ENCODE assay signal across 3 cellular contexts in the genomic region with DNA sequence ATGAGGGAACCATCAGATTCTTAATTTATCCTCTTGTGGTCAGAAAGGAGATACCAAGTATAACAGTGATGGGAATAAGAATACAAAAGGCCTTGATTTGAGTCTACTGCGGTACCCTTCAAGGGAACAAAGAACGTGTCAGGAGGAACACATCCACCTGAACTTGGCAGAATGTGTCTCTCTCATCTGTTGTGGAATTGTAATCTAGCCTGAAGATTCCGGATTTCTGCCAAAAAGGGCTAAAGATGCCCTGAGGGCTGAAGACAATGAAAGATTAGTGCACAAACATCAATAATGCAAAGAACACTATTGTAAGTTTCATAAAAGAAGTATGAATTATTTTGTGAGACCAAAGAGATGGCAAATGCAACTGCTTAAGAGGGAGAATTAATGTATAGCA.
"Had no signal": no experiment of that assay in that cellular context is flagged by ENCODE, and none has a peak within 500 bp of the region (broad histone marks: within the 10 kb centered on the region; RNA-seq: fewer than 3 reads in every experiment).

No MANE protein-coding gene starts in this region.

- ATAC-seq: GM12878 had no signal

- DNase-seq: GDM1, GF-D8 had no signal

- H3K4me3 ChIP-seq: GM12878 had no signal
